1 cellular context compared by ENCODE assay signal in the genomic region with DNA sequence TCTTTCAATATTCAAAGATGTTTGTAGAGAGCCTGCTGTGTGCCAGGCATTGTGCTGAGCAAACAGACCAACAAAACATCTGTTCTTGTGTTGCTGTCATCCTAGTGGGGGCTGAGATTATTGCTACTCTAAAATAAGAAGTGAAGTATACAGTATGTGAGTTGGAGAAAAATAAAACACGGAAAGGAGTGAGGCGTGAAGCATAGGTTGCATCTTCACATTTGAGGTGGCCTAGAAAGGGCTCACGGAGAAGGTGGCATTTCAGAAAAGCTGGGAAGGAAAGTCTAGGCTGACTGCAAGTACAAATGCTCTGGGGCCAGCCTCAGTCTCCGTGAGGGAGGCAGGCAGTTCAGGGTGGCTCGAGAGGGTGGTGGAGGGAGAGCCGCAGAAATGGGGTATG.
TF ChIP-seq lines count a peak whose summit lies in the region.

No MANE protein-coding gene starts in this region.

TF ChIP-seq in A549, 52 proteins besides CTCF, POLR2A, EP300 and RAD21 (continued from another document):
- TF ChIP-seq JUNB (IDR thresholded peaks at IDR 0.05) (no peak), MAFK (IDR thresholded peaks at IDR 0.05; ENCODE audit: partially characterized antibody) (no peak), CBX2 (IDR thresholded peaks at IDR 0.05; ENCODE audit: borderline replicate concordance, low read depth) (no peak), ESRRA (IDR thresholded peaks at IDR 0.05; ENCODE audit: borderline replicate concordance, low read length) (no peak), ZSCAN20 (CRISPR knock-in tag; IDR thresholded peaks at IDR 0.05) (no peak), GATA3 (IDR thresholded peaks at IDR 0.05; ENCODE audit: borderline replicate concordance) (no peak)
- TF ChIP-seq, protein P1, sequence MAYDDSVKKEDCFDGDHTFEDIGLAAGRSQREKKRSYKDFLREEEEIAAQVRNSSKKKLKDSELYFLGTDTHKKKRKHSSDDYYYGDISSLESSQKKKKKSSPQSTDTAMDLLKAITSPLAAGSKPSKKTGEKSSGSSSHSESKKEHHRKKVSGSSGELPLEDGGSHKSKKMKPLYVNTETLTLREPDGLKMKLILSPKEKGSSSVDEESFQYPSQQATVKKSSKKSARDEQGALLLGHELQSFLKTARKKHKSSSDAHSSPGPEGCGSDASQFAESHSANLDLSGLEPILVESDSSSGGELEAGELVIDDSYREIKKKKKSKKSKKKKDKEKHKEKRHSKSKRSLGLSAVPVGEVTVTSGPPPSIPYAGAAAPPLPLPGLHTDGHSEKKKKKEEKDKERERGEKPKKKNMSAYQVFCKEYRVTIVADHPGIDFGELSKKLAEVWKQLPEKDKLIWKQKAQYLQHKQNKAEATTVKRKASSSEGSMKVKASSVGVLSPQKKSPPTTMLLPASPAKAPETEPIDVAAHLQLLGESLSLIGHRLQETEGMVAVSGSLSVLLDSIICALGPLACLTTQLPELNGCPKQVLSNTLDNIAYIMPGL (CRISPR knock-in tag; IDR thresholded peaks at IDR 0.05; ENCODE audit: borderline replicate concordance): no peak
